In genomic region chr18:26792661-26793060, GRCh38 we compare ENCODE assay signal across 29 cellular contexts.
DNase-seq lines count a peak whose midpoint lies in the region; ATAC-seq and TF ChIP-seq lines count a peak whose summit lies in the region.
"Had no signal": no experiment of that assay in that cellular context is flagged by ENCODE, and none has a peak within 500 bp of the region (broad histone marks: within the 10 kb centered on the region; RNA-seq: fewer than 3 reads in every experiment).

No MANE protein-coding gene starts in this region.

- WGBS in mesodermal cell (ENCODE audit: insufficient coverage in 2 of 2), 2 experiments = no CpG with 5 or more reads among the region's 1 CpG

- no peaks in the 10 kb centered on the region for H3K36me3 ChIP-seq in mesodermal cell (ENCODE audit: control insufficient read depth, insufficient read depth, low read length)
- H3K36me3 ChIP-seq: cardiac muscle cell, left lung, tibial artery, WERI-Rb-1 had no signal

- CTCF ChIA-PET in AG04449 (lab: Yijun Ruan, JAX) = no interaction called here

- H3K4me1 ChIP-seq in mesodermal cell (ENCODE audit: control insufficient read depth, insufficient read depth, low read length, poor library complexity, severe bottlenecking) = peaks cover 13% of the 10 kb centered on the region
- H3K4me1 ChIP-seq: left lung, tibial artery had no signal

- no peaks in the 10 kb centered on the region for H3K27me3 Mint-ChIP-seq in activated T-cell treated with anti-CD3 and anti-CD28 coated beads, Interleukin-2, amount 50 U/mL, for 4 hours (ENCODE audit: low read depth)
- H3K27me3 Mint-ChIP-seq: effector memory CD8-positive, alpha-beta T cell; stimulated activated naive CD8-positive, alpha-beta T cell treated with anti-CD3 and anti-CD28 coated beads, Interleukin-15, Interleukin-2, amounts not matched to agents 100 ng/mL and 50 ng/mL, for 24 hours had no signal

- H3K4me3 Mint-ChIP-seq in activated T-cell treated with anti-CD3 and anti-CD28 coated beads, Interleukin-2, amount 50 U/mL, for 4 hours = no peak overlapping the region
- H3K4me3 Mint-ChIP-seq: CD14-positive monocyte; effector memory CD8-positive, alpha-beta T cell; stimulated activated naive CD8-positive, alpha-beta T cell treated with anti-CD3 and anti-CD28 coated beads, Interleukin-15, Interleukin-2, amounts not matched to agents 100 ng/mL and 50 ng/mL, for 24 hours had no signal

- TF ChIP-seq CTCF in AG04449 (IDR thresholded peaks at IDR 0.05; ENCODE audit: insufficient read depth, low read length, missing control alignments) (no peak), choroid plexus epithelial cell (conservative IDR thresholded peaks at IDR 0.05; ENCODE audit: low read depth, low read length) (no peak)

- H3K36me3 Mint-ChIP-seq in activated T-cell treated with anti-CD3 and anti-CD28 coated beads, Interleukin-2, amount 50 U/mL, for 4 hours (ENCODE audit: insufficient read depth) = no peaks in the 10 kb centered on the region
- H3K36me3 Mint-ChIP-seq: CD14-positive monocyte had no signal

- no peaks in the 10 kb centered on the region for H3K4me1 Mint-ChIP-seq in activated T-cell treated with anti-CD3 and anti-CD28 coated beads, Interleukin-2, amount 50 U/mL, for 4 hours (ENCODE audit: low read depth)
- H3K4me1 Mint-ChIP-seq: CD14-positive monocyte had no signal

- H3K9me3 Mint-ChIP-seq in activated T-cell treated with anti-CD3 and anti-CD28 coated beads, Interleukin-2, amount 50 U/mL, for 4 hours = no peaks in the 10 kb centered on the region

- H3K9me3 ChIP-seq in mesodermal cell (ENCODE audit: control insufficient read depth, low read length) = no peaks in the 10 kb centered on the region
- H3K9me3 ChIP-seq: left lung, tibial artery had no signal

- POLR2A ChIA-PET in AG04449 (lab: Yijun Ruan, JAX) = no interaction called here

- H3K4me3 ChIP-seq in AG04449 (ENCODE audit: low read depth, low read length) (no peak overlapping the region), choroid plexus epithelial cell (ENCODE audit: low read depth, low read length) (no peak overlapping the region), mesodermal cell (ENCODE audit: extremely low read depth, insufficient read depth, low read length, poor library complexity, severe bottlenecking) (no peak overlapping the region)
- H3K4me3 ChIP-seq: cardiac muscle cell, coronary artery, hepatocyte, left lung, tibial artery had no signal

- DNase-seq in AG04449 (ENCODE audit: low read depth, low spot score) (peak; percentile 24), M059J (ENCODE audit: low read depth) (peak; percentile 12), choroid plexus epithelial cell (ENCODE audit: low read depth) (peak; percentile 76), NCI-H128 (lab: John Stamatoyannopoulos, UW; ENCODE audit: unreplicated experiment) (no peak)
- DNase-seq in activated T-cell treated with anti-CD3 and anti-CD28 coated beads, Interleukin-2, amount 50 U/mL, for 4 hours = no peak
- no peak for DNase-seq in activated CD8-positive, alpha-beta memory T cell treated with anti-CD3 and anti-CD28 coated beads, Interleukin-2, amount 50 U/mL, for 4 hours
- DNase-seq: activated CD4-positive, alpha-beta T cell treated with anti-CD3 and anti-CD28 coated beads for 48 hours; activated naive CD4-positive, alpha-beta T cell treated with Interleukin-2 at 50 U/mL for 16 hours; Calu3; effector memory CD8-positive, alpha-beta T cell; Karpas-422; left lung; mesenchymal stem cell; MV-4-11; NCI-H187; NCI-H524 treated with DMSO at 0.1 percent for 48 hours; SHP77; SW 1271; T-helper 9 cell; tibial artery; WERI-Rb-1 had no signal

- H3K27ac ChIP-seq in mesodermal cell (ENCODE audit: low read depth, low read length, severe bottlenecking) = peak overlapping the region; percentile 64
- H3K27ac ChIP-seq: cardiac muscle cell, coronary artery, hepatocyte, left lung, tibial artery, WERI-Rb-1 had no signal

- no peak for ATAC-seq in activated T-cell treated with anti-CD3 and anti-CD28 coated beads, Interleukin-2, amount 50 U/mL, for 4 hours
- ATAC-seq: effector memory CD8-positive, alpha-beta T cell; esophagus mucosa; HCT116; left lung had no signal

Comparison
In these comparisons a context has a peak if more than half of its experiments do, and no peak if none do; other contexts are left out.
1. DNase-seq: peak in AG04449 (single experiment), M059J (single experiment) and choroid plexus epithelial cell (single experiment); none in activated T-cell treated with anti-CD3 and anti-CD28 coated beads, Interleukin-2, amount 50 U/mL, for 4 hours (single experiment), activated CD8-positive, alpha-beta memory T cell treated with anti-CD3 and anti-CD28 coated beads, Interleukin-2, amount 50 U/mL, for 4 hours (single experiment) and NCI-H128 (single experiment).